ENCODE assay signal across 8 cellular contexts in genomic region chr12:15856097-15856982, GRCh38. TPM values are rescaled to one million over a fixed set of nuclear protein-coding genes. Genes with fewer than 3 reads are reported as not detected.
DNase-seq lines count a peak whose midpoint lies in the region; ATAC-seq, FAIRE-seq and TF ChIP-seq lines count a peak whose summit lies in the region.

No MANE protein-coding gene starts in this region.

- WGBS in K562 (ENCODE audit: insufficient coverage, low coverage, missing lambda C conversion rate): 0% methylated on average over 4 of the region's 8 CpGs

- no peak for FAIRE-seq in K562 (lab: Jason Lieb, UNC)

- TF ChIP-seq RAD21 in K562 (CRISPR knock-in tag; conservative IDR thresholded peaks at IDR 0.05 in 1 of 2, IDR thresholded peaks at IDR 0.05 in 1 of 2): peak; percentile 78 to 86

- no peaks in the 10 kb centered on the region for H3K79me2 ChIP-seq in K562 (ENCODE audit: control insufficient read depth, insufficient read depth, low read length)

- no peak for DNase-seq in Right ventricle myocardium superior
- no peak for DNase-seq in cardiac septum (ENCODE audit: low spot score)
- DNase-seq in HPDE6-E6E7 (ENCODE audit: extremely low spot score): peak; percentile 22
- peak in 2 of 3 donors; percentile 30 to 62 for DNase-seq in Peyer's patch
- DNase-seq in K562 (ENCODE audit: extremely low read depth in 1 of 4, low spot score in 3 of 4): peak; percentile 7 to 51 (median 9)
- DNase-seq in iPS-NIHi11 (ENCODE audit: low spot score): peak; percentile 40
- peak; percentile 65 for DNase-seq in stimulated activated CD4-positive, alpha-beta T cell treated with anti-CD3 and anti-CD28 coated beads, Interleukin-4, amount 100 ng/mL, for 24 hours

- no peak overlapping the region for H2AFZ ChIP-seq in K562 (ENCODE audit: low read depth, low read length)

- no peak for TF ChIP-seq POLR2A in Peyer's patch (IDR thresholded peaks at IDR 0.05)
- no peak for TF ChIP-seq POLR2A in K562 (conservative IDR thresholded peaks at IDR 0.05)

- H3K4me3 ChIP-seq in Peyer's patch (no peak overlapping the region), K562 (no peak overlapping the region)

- H3K9ac ChIP-seq in K562 (ENCODE audit: insufficient read depth in 1 of 2, low read depth in 2 of 2, low read length in 2 of 2): no peak overlapping the region

- no peaks in the 10 kb centered on the region for H3K9me3 ChIP-seq in Peyer's patch
- no peaks in the 10 kb centered on the region for H3K9me3 ChIP-seq in K562 (replicated peaks; ENCODE audit: control insufficient read depth, insufficient read depth, low read depth, low read length)

- no TSS peak for BruUV-seq in K562 (replicated peaks; lab: Mats Ljungman, UMichigan)

- peak; percentile 52 to 98 (median 88) for TF ChIP-seq CTCF in Peyer's patch (IDR thresholded peaks at IDR 0.05)
- TF ChIP-seq CTCF in K562 (IDR thresholded peaks at IDR 0.05 in 2 of 3, conservative IDR thresholded peaks at IDR 0.05 in 1 of 3; ENCODE audit: insufficient read depth in 2 of 3, low read depth in 1 of 3, low read length in 3 of 3): peak; percentile 39 to 71 (median 44); a peak in 4 of 6 replicates

- TF ChIP-seq EP300 in K562 (IDR thresholded peaks at IDR 0.05; ENCODE audit: low read length): no peak

- H3K27ac ChIP-seq in Peyer's patch (no peak overlapping the region), K562 (ENCODE audit: extremely low read depth, low read depth, low read length) (no peak overlapping the region)

- H3K9me1 ChIP-seq in K562 (ENCODE audit: control insufficient read depth, insufficient read depth, low read length): no peaks in the 10 kb centered on the region

- no peaks in the 10 kb centered on the region for H3K36me3 ChIP-seq in Peyer's patch
- H3K36me3 ChIP-seq in K562 (ENCODE audit: control insufficient read depth, insufficient read depth, low read length): no peaks in the 10 kb centered on the region

- POLR2A ChIA-PET in K562 (lab: Yijun Ruan, JAX): no interaction called here

- H3K4me1 ChIP-seq in Peyer's patch (no peaks in the 10 kb centered on the region), K562 (replicated peaks in 1 of 2; ENCODE audit: control insufficient read depth in 2 of 2, insufficient read depth in 2 of 2, low read length in 2 of 2) (no peaks in the 10 kb centered on the region)

- no peaks in the 10 kb centered on the region for H4K20me1 ChIP-seq in K562 (replicated peaks; ENCODE audit: control insufficient read depth, insufficient read depth, low read length)

- intact Hi-C loops in Right ventricle myocardium superior (cut with DNase I) (loop anchor here (2.0 to 10.0 kb wide), 3 partner anchors 82 to 579 kb away; no protein-coding TSS in a partner anchor), cardiac septum (cut with DNase I) (loop anchor here (1.0 to 10.0 kb wide), 3 partner anchors 266 to 582 kb away; no protein-coding TSS in a partner anchor), K562 (cut with micrococcal nuclease) (loop anchor here (2.0 to 5.0 kb wide), 2 partner anchors 266 to 579 kb away; no protein-coding TSS in a partner anchor)

- H3K27me3 ChIP-seq in Peyer's patch (no peaks in the 10 kb centered on the region), K562 (ENCODE audit: control insufficient read depth in 2 of 2, insufficient read depth in 2 of 2, low read length in 2 of 2) (no peaks in the 10 kb centered on the region)

- CTCF ChIA-PET in K562 (lab: Yijun Ruan, JAX; ENCODE audit: low intra/inter-chr PET ratio): interaction anchor here (0.7 to 1.4 kb wide), 4 partner anchors 266 to 1046 kb away, joined by 3 to 5 read pairs (median 4); no protein-coding TSS in a partner anchor

- in situ Hi-C loops in K562 (cut with MboI): loop anchor here (10.0 kb wide), 1 partner anchor 582 kb away; no protein-coding TSS in a partner anchor

- H3K4me2 ChIP-seq in K562 (ENCODE audit: insufficient read depth, low read length): no peak overlapping the region

- ATAC-seq in Right ventricle myocardium superior (ENCODE audit: poor library complexity) (peak; percentile 80), K562 (peak; percentile 62), GM21737 (IDR thresholded peaks at IDR 0.05; ENCODE audit: unreplicated experiment) (no peak)

TF ChIP-seq in K562, 482 proteins besides CTCF, POLR2A, EP300 and RAD21:
- no peak for TF ChIP-seq BRF2 (IDR thresholded peaks at IDR 0.05; ENCODE audit: borderline replicate concordance, insufficient read depth, insufficient read length)
- TF ChIP-seq SMC3 (conservative IDR thresholded peaks at IDR 0.05; ENCODE audit: insufficient read depth, low read depth, low read length): 0 out of 2 replicates have a peak, but pooled peaks have one; percentile 23
- TF ChIP-seq DEAF1 (CRISPR knock-in tag; IDR thresholded peaks at IDR 0.05): peak; percentile 54; the same call in 1 of the 2 replicates

RNA-seq across cellular contexts. Expression of gene STRAP, which starts 25.8 kb away (rescaled TPM):
- total RNA-seq in Right ventricle myocardium superior (123 TPM), cardiac septum (102 TPM), Peyer's patch (10 to 100 TPM; 26.5 to 38.8 (median 34.7) TPM), K562 (2014; rRNA removed) (53.4 and 58.5 TPM in 2 replicates), K562 (2014; rRNA removed; fragmentation: Illumina TruSeq; extraction: Trizol) (91.0 and 101 TPM in 2 replicates), K562 (2015; rRNA removed; fragmentation: Illumina TruSeq; extraction: Trizol) (67.0 and 74.7 TPM in 2 replicates), K562 (2021) (116 and 119 TPM in 2 replicates)
- total RNA-seq in K562 (2011; cell fraction: chromatin; rRNA removed; ENCODE audit: low replicate concordance): 14.2 and 24.7 TPM in 2 replicates
- total RNA-seq in K562 (2011; cell fraction: nucleolus; rRNA removed): 11.5 and 12.9 TPM in 2 replicates
- 16.8 and 24.9 TPM in 2 replicates for total RNA-seq in K562 (2011; cell fraction: nucleoplasm; rRNA removed)
- polyA plus RNA-seq in K562 (2011; rRNA removed) (83.0 and 134 TPM in 2 replicates), K562 (2014; fragmentation: Illumina TruSeq; extraction: Trizol) (89.5 and 98.1 TPM in 2 replicates), K562 (2014; fragmentation: Nextera tagmentation; extraction: Ambion mirVana) (100 to 1,000 TPM in 1 of 2 experiments, 10 to 100 TPM in 1; 85.7 to 131 TPM), K562 (2014; rRNA removed) (86.6 and 99.9 TPM in 2 replicates)
- polyA plus RNA-seq in K562 (2011; cell fraction: cytosol; rRNA removed): 56.3 and 66.0 TPM in 2 replicates
- polyA plus RNA-seq in K562 (2011; cell fraction: nucleus; rRNA removed): 13.9 and 15.3 TPM in 2 replicates
- 66.9 and 121 TPM in 2 replicates for polyA plus RNA-seq in K562 (2012)
- polyA minus RNA-seq in K562 (2011; rRNA and poly(A)+ RNA removed): 111 and 130 TPM in 2 replicates
- 68.4 and 83.7 TPM in 2 replicates for polyA minus RNA-seq in K562 (2011; cell fraction: cytosol; rRNA and poly(A)+ RNA removed)
- polyA minus RNA-seq in K562 (2011; cell fraction: nucleus; rRNA and poly(A)+ RNA removed): 14.5 and 19.5 TPM in 2 replicates

RNA-seq across cellular contexts. Expression of gene DERA, which starts 54.8 kb away (rescaled TPM):
- total RNA-seq in Right ventricle myocardium superior (15.9 TPM), cardiac septum (19.4 TPM), Peyer's patch (100 to 1,000 TPM in 1 of 4 donors, 10 to 100 TPM in 3; 45.4 to 111 (median 78.9) TPM), K562 (2014; rRNA removed) (8.5 and 12.0 TPM in 2 replicates), K562 (2014; rRNA removed; fragmentation: Illumina TruSeq; extraction: Trizol) (7.8 and 9.2 TPM in 2 replicates), K562 (2015; rRNA removed; fragmentation: Illumina TruSeq; extraction: Trizol) (9.2 and 9.3 TPM in 2 replicates), K562 (2021) (5.9 and 7.4 TPM in 2 replicates)
- total RNA-seq in K562 (2011; cell fraction: chromatin; rRNA removed; ENCODE audit: low replicate concordance): 2.0 TPM in 2 replicates
- 2.1 and 2.3 TPM in 2 replicates for total RNA-seq in K562 (2011; cell fraction: nucleolus; rRNA removed)
- 1.7 TPM in 2 replicates for total RNA-seq in K562 (2011; cell fraction: nucleoplasm; rRNA removed)
- polyA plus RNA-seq in K562 (2011; rRNA removed) (3.9 and 5.8 TPM in 2 replicates), K562 (2014; fragmentation: Illumina TruSeq; extraction: Trizol) (5.6 and 5.9 TPM in 2 replicates), K562 (2014; fragmentation: Nextera tagmentation; extraction: Ambion mirVana) (10 to 100 TPM; 14.2 to 15.5 TPM), K562 (2014; rRNA removed) (5.5 and 9.0 TPM in 2 replicates)
- 1.8 and 3.1 TPM in 2 replicates for polyA plus RNA-seq in K562 (2011; cell fraction: cytosol; rRNA removed)
- 1.9 and 2.0 TPM in 2 replicates for polyA plus RNA-seq in K562 (2011; cell fraction: nucleus; rRNA removed)
- polyA plus RNA-seq in K562 (2012): 8.6 and 12.2 TPM in 2 replicates
- polyA minus RNA-seq in K562 (2011; rRNA and poly(A)+ RNA removed): 4.9 and 6.2 TPM in 2 replicates
- polyA minus RNA-seq in K562 (2011; cell fraction: cytosol; rRNA and poly(A)+ RNA removed): 3.8 and 4.7 TPM in 2 replicates
- polyA minus RNA-seq in K562 (2011; cell fraction: nucleus; rRNA and poly(A)+ RNA removed): 1.2 and 3.4 TPM in 2 replicates

Comparison
In these comparisons a context has a peak if more than half of its experiments do, and no peak if none do; other contexts are left out.
1. DNase-seq: peak in HPDE6-E6E7 (single experiment), Peyer's patch (2 of 3), K562 (4 of 4), iPS-NIHi11 (single experiment) and stimulated activated CD4-positive, alpha-beta T cell treated with anti-CD3 and anti-CD28 coated beads, Interleukin-4, amount 100 ng/mL, for 24 hours (single experiment); none in Right ventricle myocardium superior (single experiment) and cardiac septum (single experiment).